ENCODE assay signal across 10 cellular contexts in the genomic region with DNA sequence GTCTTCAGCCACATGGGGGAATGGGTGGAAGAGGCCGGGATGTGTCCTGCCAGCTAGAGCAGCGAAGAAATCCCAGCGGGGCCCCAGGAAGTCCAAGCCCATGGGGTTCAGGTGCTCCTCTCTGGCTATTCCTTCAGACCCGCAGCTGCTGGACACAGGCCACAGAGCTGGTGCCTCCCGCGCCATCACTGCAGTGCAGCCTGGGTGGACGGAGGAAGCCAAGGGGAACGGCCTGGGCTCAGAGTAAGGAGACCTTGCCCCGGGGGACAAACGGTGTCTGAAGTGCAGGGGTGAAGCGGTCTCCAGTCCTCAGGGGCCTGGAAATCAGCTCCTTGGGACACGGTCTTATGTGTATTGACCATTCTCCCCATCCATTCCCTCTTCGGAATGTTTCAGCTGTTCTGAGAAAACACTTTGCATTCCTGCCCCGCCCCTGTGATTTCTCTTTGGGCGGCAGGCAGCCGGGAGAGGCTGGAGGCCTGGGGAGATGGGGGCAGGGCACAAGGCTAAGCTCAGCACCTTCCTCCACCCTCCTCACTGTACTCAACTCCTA. TPM values are rescaled to one million over a fixed set of nuclear protein-coding genes. Genes with fewer than 3 reads are reported as not detected.
DNase-seq lines count a peak whose midpoint lies in the region; ATAC-seq and TF ChIP-seq lines count a peak whose summit lies in the region.
"Had no signal": no experiment of that assay in that cellular context is flagged by ENCODE, and none has a peak within 500 bp of the region (broad histone marks: within the 10 kb centered on the region; RNA-seq: fewer than 3 reads in every experiment).

No MANE protein-coding gene starts in this region.

- peak overlapping the region; percentile 51 for H3K27ac ChIP-seq in adipose tissue (ENCODE audit: low read depth, low read length)
- peak overlapping the region; percentile 98 for H3K27ac ChIP-seq in left ventricle myocardium inferior (replicated peaks)
- H3K27ac ChIP-seq: VCaP had no signal

- H3K4me1 ChIP-seq in left ventricle myocardium inferior: peaks cover 80% of the 10 kb centered on the region

- peaks cover 5% of the 10 kb centered on the region for H3K27me3 Mint-ChIP-seq in progenitor cell of endocrine pancreas
- H3K27me3 Mint-ChIP-seq in activated CD8-positive, alpha-beta T cell treated with anti-CD3 and anti-CD28 coated beads, Interleukin-2, amount 10 ng/mL, durations not matched to agents 7 days and 5 days (ENCODE audit: low read depth): no peaks in the 10 kb centered on the region

- TF ChIP-seq CTCF in left ventricle myocardium inferior (IDR thresholded peaks at IDR 0.05; ENCODE audit: borderline replicate concordance) (no peak), progenitor cell of endocrine pancreas (IDR thresholded peaks at IDR 0.05; ENCODE audit: unreplicated experiment) (no peak)

- H3K36me3 ChIP-seq in left ventricle myocardium inferior: peaks cover 6% of the 10 kb centered on the region
- H3K36me3 ChIP-seq: MG63 had no signal

- H3K4me3 ChIP-seq in left ventricle myocardium inferior: peak overlapping the region; percentile 42
- H3K4me3 ChIP-seq: MG63 had no signal

- peaks cover 12% of the 10 kb centered on the region for H3K4me1 Mint-ChIP-seq in progenitor cell of endocrine pancreas (ENCODE audit: low read depth)
- peaks cover 8% of the 10 kb centered on the region for H3K4me1 Mint-ChIP-seq in activated CD8-positive, alpha-beta T cell treated with anti-CD3 and anti-CD28 coated beads, Interleukin-2, amount 10 ng/mL, durations not matched to agents 7 days and 5 days (ENCODE audit: low read depth)

- no peaks in the 10 kb centered on the region for H3K27me3 ChIP-seq in left ventricle myocardium inferior (ENCODE audit: low read depth)
- H3K27me3 ChIP-seq: MG63 had no signal

- CTCF ChIA-PET in activated CD8-positive, alpha-beta T cell treated with anti-CD3 and anti-CD28 coated beads, Interleukin-2, amount 10 ng/mL, durations not matched to agents 7 days and 5 days (lab: Charles Lee): interaction anchor here (1.2 kb wide), 1 partner anchor 750 kb away, joined by 3 read pairs; no protein-coding TSS in a partner anchor

- POLR2A ChIA-PET in activated CD8-positive, alpha-beta T cell treated with anti-CD3 and anti-CD28 coated beads, Interleukin-2, amount 10 ng/mL, durations not matched to agents 7 days and 5 days (lab: Charles Lee): interaction anchor here (1.0 kb wide), 1 partner anchor 17 kb away, joined by 3 read pairs; no protein-coding TSS in a partner anchor

- H3K9me3 ChIP-seq in left ventricle myocardium inferior (replicated peaks): no peaks in the 10 kb centered on the region
- H3K9me3 ChIP-seq: MG63 had no signal

- intact Hi-C loops in left ventricle myocardium inferior (cut with micrococcal nuclease): no loop called here

- no peak overlapping the region for H3K4me3 Mint-ChIP-seq in progenitor cell of endocrine pancreas (ENCODE audit: low read depth)
- no peak overlapping the region for H3K4me3 Mint-ChIP-seq in activated CD8-positive, alpha-beta T cell treated with anti-CD3 and anti-CD28 coated beads, Interleukin-2, amount 10 ng/mL, durations not matched to agents 7 days and 5 days

- H3K27ac Mint-ChIP-seq in progenitor cell of endocrine pancreas: peak overlapping the region; percentile 71
- H3K27ac Mint-ChIP-seq in activated CD8-positive, alpha-beta T cell treated with anti-CD3 and anti-CD28 coated beads, Interleukin-2, amount 10 ng/mL, durations not matched to agents 7 days and 5 days: no peak overlapping the region

- DNase-seq in AG20443 (ENCODE audit: low spot score): peak; percentile 85
- peak; percentile 70 for DNase-seq in left ventricle myocardium inferior
- no peak for DNase-seq in progenitor cell of endocrine pancreas (ENCODE audit: low spot score, unreplicated experiment)
- no peak for DNase-seq in activated CD8-positive, alpha-beta T cell treated with anti-CD3 and anti-CD28 coated beads, Interleukin-2, amount 10 ng/mL, durations not matched to agents 7 days and 5 days
- DNase-seq in stimulated activated CD4-positive, alpha-beta T cell treated with anti-CD3 and anti-CD28 coated beads, Interleukin-4, amount 100 ng/mL, for 24 hours: no peak
- no peak for DNase-seq in NCI-H128 (lab: John Stamatoyannopoulos, UW; ENCODE audit: unreplicated experiment)
- DNase-seq: MG63 had no signal

- 19 to 45% (median 36%) methylated on average over 16 of the region's 16 CpGs for WGBS in adipose tissue, 3 donors

- H3K36me3 Mint-ChIP-seq in progenitor cell of endocrine pancreas (ENCODE audit: insufficient read depth): peaks cover 10% of the 10 kb centered on the region
- H3K36me3 Mint-ChIP-seq in activated CD8-positive, alpha-beta T cell treated with anti-CD3 and anti-CD28 coated beads, Interleukin-2, amount 10 ng/mL, durations not matched to agents 7 days and 5 days (ENCODE audit: low read depth): peaks cover 11% of the 10 kb centered on the region

- no peaks in the 10 kb centered on the region for H3K9me3 Mint-ChIP-seq in progenitor cell of endocrine pancreas (ENCODE audit: low read depth)
- no peaks in the 10 kb centered on the region for H3K9me3 Mint-ChIP-seq in activated CD8-positive, alpha-beta T cell treated with anti-CD3 and anti-CD28 coated beads, Interleukin-2, amount 10 ng/mL, durations not matched to agents 7 days and 5 days (ENCODE audit: insufficient read depth)

- no peak for ATAC-seq in activated CD8-positive, alpha-beta T cell treated with anti-CD3 and anti-CD28 coated beads, Interleukin-2, amount 10 ng/mL, durations not matched to agents 7 days and 5 days
- ATAC-seq in GM21381 (IDR thresholded peaks at IDR 0.05; ENCODE audit: unreplicated experiment): no peak

RNA-seq across cellular contexts. Expression of a gene that starts 18.4 kb away (rescaled TPM):
- polyA plus RNA-seq in adipose tissue: 10 to 100 TPM in 2 of 3 donors, 1 to 10 TPM in 1; 8.2 to 16.1 (median 14.0) TPM
- total RNA-seq in left ventricle myocardium inferior (40.1 TPM), progenitor cell of endocrine pancreas (28.6 and 29.2 TPM in 2 replicates)
- 10 to 100 TPM; 32.4 to 34.6 TPM for total RNA-seq in activated CD8-positive, alpha-beta T cell treated with anti-CD3 and anti-CD28 coated beads, Interleukin-2, amount 10 ng/mL, durations not matched to agents 7 days and 5 days

RNA-seq across cellular contexts. Expression of a gene that starts 18.7 kb away (rescaled TPM):
- polyA plus RNA-seq in adipose tissue: 10 to 100 TPM in 1 of 3 donors, 1 to 10 TPM in 2; 5.4 to 12.6 (median 6.3) TPM
- total RNA-seq in left ventricle myocardium inferior: 16.1 TPM
- total RNA-seq in progenitor cell of endocrine pancreas: 44.1 and 44.3 TPM in 2 replicates
- 10 to 100 TPM; 19.7 to 20.9 TPM for total RNA-seq in activated CD8-positive, alpha-beta T cell treated with anti-CD3 and anti-CD28 coated beads, Interleukin-2, amount 10 ng/mL, durations not matched to agents 7 days and 5 days

RNA-seq across cellular contexts. Expression of a gene that starts 25.3 kb away (rescaled TPM):
- 1 to 10 TPM in 2 of 3 donors, under 1 TPM in 1; 0.83 to 2.7 (median 2.1) TPM for polyA plus RNA-seq in adipose tissue
- total RNA-seq in left ventricle myocardium inferior (2.5 TPM), progenitor cell of endocrine pancreas (0.67 TPM in 1 of 2 replicates, not detected in the other)
- total RNA-seq in activated CD8-positive, alpha-beta T cell treated with anti-CD3 and anti-CD28 coated beads, Interleukin-2, amount 10 ng/mL, durations not matched to agents 7 days and 5 days: not detected

RNA-seq across cellular contexts. Expression of a gene that starts 51.4 kb away (rescaled TPM):
- 10 to 100 TPM; 52.4 to 72.3 (median 63.3) TPM for polyA plus RNA-seq in adipose tissue
- total RNA-seq in left ventricle myocardium inferior (16.6 TPM), progenitor cell of endocrine pancreas (34.2 and 35.4 TPM in 2 replicates)
- 10 to 100 TPM; 82.5 to 84.2 TPM for total RNA-seq in activated CD8-positive, alpha-beta T cell treated with anti-CD3 and anti-CD28 coated beads, Interleukin-2, amount 10 ng/mL, durations not matched to agents 7 days and 5 days

Comparison
In these comparisons a context has a peak if more than half of its experiments do, and no peak if none do; other contexts are left out.
1. DNase-seq: peak in AG20443 (single experiment) and left ventricle myocardium inferior (single experiment); none in progenitor cell of endocrine pancreas (single experiment), activated CD8-positive, alpha-beta T cell treated with anti-CD3 and anti-CD28 coated beads, Interleukin-2, amount 10 ng/mL, durations not matched to agents 7 days and 5 days (single experiment), stimulated activated CD4-positive, alpha-beta T cell treated with anti-CD3 and anti-CD28 coated beads, Interleukin-4, amount 100 ng/mL, for 24 hours (single experiment) and NCI-H128 (single experiment).